In genomic region chr4:110020139-110020538, GRCh38 we compare ENCODE assay signal across 1 cellular context.
TF ChIP-seq lines count a peak whose summit lies in the region.

No MANE protein-coding gene starts in this region.

TF ChIP-seq in GM23338, 12 proteins besides CTCF, POLR2A, EP300 and RAD21 (continued from another document):
- TF ChIP-seq NANOG (IDR thresholded peaks at IDR 0.05; ENCODE audit: borderline replicate concordance) (no peak), POLR2AphosphoS5 (IDR thresholded peaks at IDR 0.05; ENCODE audit: low read depth) (no peak), REST (IDR thresholded peaks at IDR 0.05; ENCODE audit: unreplicated experiment) (no peak), EZH2phosphoT487 (IDR thresholded peaks at IDR 0.05; ENCODE audit: unreplicated experiment) (no peak), JUNB (IDR thresholded peaks at IDR 0.05; ENCODE audit: unreplicated experiment) (no peak), CREB1 (CRISPR knock-in tag; IDR thresholded peaks at IDR 0.05; ENCODE audit: low read depth) (no peak)
